ENCODE assay signal across 8 cellular contexts in genomic region chr6:149316108-149316727, GRCh38. TPM values are rescaled to one million over a fixed set of nuclear protein-coding genes. Genes with fewer than 3 reads are reported as not detected.
DNase-seq lines count a peak whose midpoint lies in the region; ATAC-seq and TF ChIP-seq lines count a peak whose summit lies in the region.

No MANE protein-coding gene starts in this region.

- peak overlapping the region; percentile 93 for H3K4me3 ChIP-seq in A673 (ENCODE audit: low read depth, low read length, poor library complexity, severe bottlenecking)
- peak overlapping the region; percentile 95 for H3K4me3 ChIP-seq in HUES6 (ENCODE audit: low read depth, low read length)
- H3K4me3 ChIP-seq in cardiac fibroblast (replicated peaks in 1 of 2; ENCODE audit: low read depth in 2 of 2, low read length in 2 of 2): peak overlapping the region; percentile 87 to 96
- peak overlapping the region; percentile 83 for H3K4me3 ChIP-seq in mucosa of descending colon

- H3K9me3 ChIP-seq in A673 (ENCODE audit: low read depth, low read length, poor library complexity, severe bottlenecking): no peaks in the 10 kb centered on the region
- no peaks in the 10 kb centered on the region for H3K9me3 ChIP-seq in HUES6 (ENCODE audit: control insufficient read depth, insufficient read depth, low read depth, low read length)
- no peaks in the 10 kb centered on the region for H3K9me3 ChIP-seq in mucosa of descending colon

- POLR2A ChIA-PET in A673 (lab: Charles Lee; ENCODE audit: low non-redundant PET): no interaction called here

- H3K36me3 ChIP-seq in A673 (ENCODE audit: insufficient read depth, low read length, poor library complexity, severe bottlenecking) (no peaks in the 10 kb centered on the region), HUES6 (ENCODE audit: control insufficient read depth, insufficient read depth, low read length) (no peaks in the 10 kb centered on the region), mucosa of descending colon (ENCODE audit: low read depth) (no peaks in the 10 kb centered on the region)

- H3K27ac ChIP-seq in A673 (ENCODE audit: low read depth, low read length, poor library complexity, severe bottlenecking) (peak overlapping the region; percentile 96), HUES6 (ENCODE audit: low read depth, low read length) (no peak overlapping the region)

- peak overlapping the region; percentile 94 for H3K9ac ChIP-seq in HUES6 (ENCODE audit: low read length)

- DNase-seq in A673 (ENCODE audit: low spot score) (no peak), cardiac fibroblast (ENCODE audit: low read depth in 2 of 2) (no peak), mucosa of descending colon (no peak), T1000 (lab: John Stamatoyannopoulos, UW) (no peak)

- intact Hi-C loops in A673 (cut with micrococcal nuclease; ENCODE audit: unreplicated experiment) (loop anchor here (5.0 kb wide), 1 partner anchor 101 kb away; no protein-coding TSS in a partner anchor), mucosa of descending colon (cut with DNase I, micrococcal nuclease) (no loop called here)

- H3K4me1 ChIP-seq in A673 (ENCODE audit: insufficient read depth, low read length, poor library complexity, severe bottlenecking): peaks cover 27% of the 10 kb centered on the region
- H3K4me1 ChIP-seq in HUES6 (ENCODE audit: control insufficient read depth, insufficient read depth, low read length): peaks cover 16% of the 10 kb centered on the region; the same call in 1 of the 2 replicates
- peaks cover 2% of the 10 kb centered on the region for H3K4me1 ChIP-seq in mucosa of descending colon (ENCODE audit: low read depth)

- H3K27me3 ChIP-seq in A673 (replicated peaks; ENCODE audit: insufficient read depth, low read depth, low read length, poor library complexity): peaks cover 4% of the 10 kb centered on the region
- no peaks in the 10 kb centered on the region for H3K27me3 ChIP-seq in HUES6 (ENCODE audit: control insufficient read depth, insufficient read depth, low read length)

- ATAC-seq in mucosa of descending colon (no peak), GM18873 (IDR thresholded peaks at IDR 0.05; ENCODE audit: low FRiP score, unreplicated experiment) (no peak), HG02759 (IDR thresholded peaks at IDR 0.05; ENCODE audit: unreplicated experiment) (no peak), HG03342 (IDR thresholded peaks at IDR 0.05; ENCODE audit: unreplicated experiment) (no peak)

- TSS peak; percentile 79 for BruUV-seq in A673 (replicated peaks; lab: Mats Ljungman, UMichigan)

- CTCF ChIA-PET in A673 (lab: Charles Lee): no interaction called here

- TF ChIP-seq CTCF in A673 (conservative IDR thresholded peaks at IDR 0.05; ENCODE audit: low read depth, low read length) (no peak), cardiac fibroblast (IDR thresholded peaks at IDR 0.05; ENCODE audit: low read depth, low read length) (no peak), mucosa of descending colon (IDR thresholded peaks at IDR 0.05) (no peak)

RNA-seq across cellular contexts. Expression of gene TAB2, which starts 1.3 kb away (rescaled TPM):
- total RNA-seq in A673 (2021) (49.3 and 52.2 TPM in 2 replicates), mucosa of descending colon (100 to 1,000 TPM in 1 of 3 donors, 10 to 100 TPM in 2; 57.1 to 124 (median 70.2) TPM)
